Comparison of ENCODE assay signal across 3 cellular contexts in the genomic region with DNA sequence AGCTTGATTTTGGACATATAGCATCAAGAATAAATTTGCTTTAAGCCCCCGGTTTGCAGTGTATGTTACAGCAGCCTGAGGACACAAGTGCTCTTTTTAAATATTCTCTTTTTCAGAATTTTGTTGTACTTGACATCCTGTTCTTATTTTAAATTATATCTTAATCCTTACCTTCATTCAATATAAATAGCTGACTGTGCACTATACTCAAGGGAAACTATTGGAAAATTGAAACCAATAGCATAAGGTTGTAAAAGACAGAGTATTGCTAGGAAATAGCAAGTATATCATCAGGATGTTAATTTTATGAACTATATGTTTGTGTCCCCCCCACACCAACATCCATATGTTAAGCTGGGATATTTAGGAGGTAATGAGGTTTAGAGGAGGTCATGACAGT.
A peak's percentile ranks its signal among the peaks of the same experiment; 100 is the strongest.
TF ChIP-seq lines count a peak whose summit lies in the region.

No MANE protein-coding gene starts in this region.

TF ChIP-seq in A549, 52 proteins besides CTCF, POLR2A, EP300 and RAD21:
- TF ChIP-seq MAFK (IDR thresholded peaks at IDR 0.05; ENCODE audit: partially characterized antibody) (peak; percentile 76), NFE2L2 (conservative IDR thresholded peaks at IDR 0.05; ENCODE audit: low read length) (no peak), TFCP2L1 (CRISPR knock-in tag; IDR thresholded peaks at IDR 0.05) (no peak), KDM1A (IDR thresholded peaks at IDR 0.05; ENCODE audit: low read depth) (no peak), NR3C1 (IDR thresholded peaks at IDR 0.05) (no peak), JUN (IDR thresholded peaks at IDR 0.05) (no peak), ZC3H11A (IDR thresholded peaks at IDR 0.05) (no peak)
- TF ChIP-seq, protein P1, sequence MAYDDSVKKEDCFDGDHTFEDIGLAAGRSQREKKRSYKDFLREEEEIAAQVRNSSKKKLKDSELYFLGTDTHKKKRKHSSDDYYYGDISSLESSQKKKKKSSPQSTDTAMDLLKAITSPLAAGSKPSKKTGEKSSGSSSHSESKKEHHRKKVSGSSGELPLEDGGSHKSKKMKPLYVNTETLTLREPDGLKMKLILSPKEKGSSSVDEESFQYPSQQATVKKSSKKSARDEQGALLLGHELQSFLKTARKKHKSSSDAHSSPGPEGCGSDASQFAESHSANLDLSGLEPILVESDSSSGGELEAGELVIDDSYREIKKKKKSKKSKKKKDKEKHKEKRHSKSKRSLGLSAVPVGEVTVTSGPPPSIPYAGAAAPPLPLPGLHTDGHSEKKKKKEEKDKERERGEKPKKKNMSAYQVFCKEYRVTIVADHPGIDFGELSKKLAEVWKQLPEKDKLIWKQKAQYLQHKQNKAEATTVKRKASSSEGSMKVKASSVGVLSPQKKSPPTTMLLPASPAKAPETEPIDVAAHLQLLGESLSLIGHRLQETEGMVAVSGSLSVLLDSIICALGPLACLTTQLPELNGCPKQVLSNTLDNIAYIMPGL (CRISPR knock-in tag; IDR thresholded peaks at IDR 0.05; ENCODE audit: borderline replicate concordance), result no peak
- TF ChIP-seq, protein P2, sequence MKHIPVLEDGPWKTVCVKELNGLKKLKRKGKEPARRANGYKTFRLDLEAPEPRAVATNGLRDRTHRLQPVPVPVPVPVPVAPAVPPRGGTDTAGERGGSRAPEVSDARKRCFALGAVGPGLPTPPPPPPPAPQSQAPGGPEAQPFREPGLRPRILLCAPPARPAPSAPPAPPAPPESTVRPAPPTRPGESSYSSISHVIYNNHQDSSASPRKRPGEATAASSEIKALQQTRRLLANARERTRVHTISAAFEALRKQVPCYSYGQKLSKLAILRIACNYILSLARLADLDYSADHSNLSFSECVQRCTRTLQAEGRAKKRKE (CRISPR knock-in tag; IDR thresholded peaks at IDR 0.05; ENCODE audit: low read depth), result no peak

TF ChIP-seq in IMR-90, 13 proteins besides CTCF, POLR2A, EP300 and RAD21:
- TF ChIP-seq MAZ (IDR thresholded peaks at IDR 0.05; ENCODE audit: borderline replicate concordance, low read depth, low read length) (no peak), MAFK (IDR thresholded peaks at IDR 0.05; ENCODE audit: low read depth, low read length) (peak; percentile 87)

TF ChIP-seq in K562, 482 proteins besides CTCF, POLR2A, EP300 and RAD21:
- no peak for TF ChIP-seq MCM3 (IDR thresholded peaks at IDR 0.05)
- TF ChIP-seq ZNF316 (IDR thresholded peaks at IDR 0.05), result peak; percentile 64; the same call in 1 of the 2 replicates
- TF ChIP-seq ZBTB1 (CRISPR knock-in tag; IDR thresholded peaks at IDR 0.05; ENCODE audit: borderline replicate concordance, low read depth), result no peak
- TF ChIP-seq MAFF (IDR thresholded peaks at IDR 0.05; ENCODE audit: low read length), result peak; percentile 72
- peak; percentile 75; the same call in 1 of the 2 replicates for TF ChIP-seq MAFK (IDR thresholded peaks at IDR 0.05; ENCODE audit: low read length)
- TF ChIP-seq C11orf30 (IDR thresholded peaks at IDR 0.05; ENCODE audit: low read depth), result peak; percentile 28; the same call in 1 of the 2 replicates
- no peak for TF ChIP-seq FOXK2 (conservative IDR thresholded peaks at IDR 0.05 in 1 of 2, IDR thresholded peaks at IDR 0.05 in 1 of 2; ENCODE audit: low read depth in 2 of 2)
- no peak for TF ChIP-seq KDM2B (CRISPR knock-in tag; IDR thresholded peaks at IDR 0.05)
- TF ChIP-seq BCOR (IDR thresholded peaks at IDR 0.05), result no peak
- peak; percentile 48 for TF ChIP-seq MAFG (tag; conservative IDR thresholded peaks at IDR 0.05)
- no peak for TF ChIP-seq YY1 (IDR thresholded peaks at IDR 0.05; ENCODE audit: borderline replicate concordance in 1 of 3, control insufficient read depth in 1 of 3, extremely low read depth in 1 of 3, insufficient read depth in 3 of 3, insufficient read length in 1 of 3, insufficient replicate concordance in 2 of 3, low read depth in 1 of 3, low read length in 2 of 3)
